Comparison of ENCODE assay signal across 8 cellular contexts in the genomic region with DNA sequence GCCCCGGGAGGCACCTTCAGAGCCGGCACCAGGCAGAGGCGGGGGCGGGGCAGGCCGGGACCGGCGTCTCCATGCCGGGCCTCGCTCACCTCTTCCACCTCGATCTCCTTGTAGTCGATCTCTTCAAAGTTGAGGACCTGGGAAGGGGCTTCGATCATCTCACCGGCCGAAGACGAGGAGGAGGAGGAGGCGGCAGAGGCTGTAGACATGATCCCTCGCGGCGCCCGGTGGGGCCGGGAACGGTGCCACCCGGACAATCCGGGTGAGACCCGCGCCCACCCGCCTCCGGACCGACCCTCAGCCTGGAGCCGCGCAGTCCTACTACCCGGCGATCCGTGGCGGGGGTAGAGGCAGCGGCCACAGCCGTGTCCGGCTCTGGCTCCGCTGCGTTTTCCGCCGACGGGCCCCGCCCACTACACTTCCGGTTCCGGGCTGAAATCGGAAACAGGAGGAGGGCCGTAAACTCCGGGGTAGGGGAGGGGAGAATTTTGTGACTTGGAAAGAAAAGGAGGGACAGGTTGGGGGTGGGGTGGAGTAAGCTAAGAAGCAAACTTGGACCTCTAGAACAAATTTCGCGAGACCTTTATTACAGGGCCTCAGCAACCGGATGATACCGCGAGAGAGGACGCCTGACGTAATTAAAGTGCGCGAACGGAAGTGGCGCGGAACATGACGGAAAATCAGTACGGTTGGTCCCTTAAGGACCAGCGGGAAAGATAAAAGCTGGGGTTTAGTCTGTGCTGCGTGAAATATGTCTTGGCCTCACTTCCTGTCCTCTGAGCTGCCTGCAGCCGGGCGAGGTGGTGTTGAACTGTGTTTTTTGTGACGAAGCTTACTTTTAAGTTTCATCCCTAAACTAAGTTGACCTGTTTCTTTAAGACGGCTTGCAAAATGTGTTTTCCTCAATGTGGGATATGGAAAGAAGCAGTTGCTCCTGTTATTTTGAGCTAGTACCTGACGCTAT. TPM values are rescaled to one million over a fixed set of nuclear protein-coding genes. Genes with fewer than 3 reads are reported as not detected.
DNase-seq lines count a peak whose midpoint lies in the region; ATAC-seq, FAIRE-seq and TF ChIP-seq lines count a peak whose summit lies in the region.

A gene (minus strand): TSS at position 398 of the 964 bp plus-strand sequence. CDS start 189 bp downstream, at position 209.

- H3K4me1 ChIP-seq in esophagus squamous epithelium: peaks cover 4 to 43% (median 15%) of the 10 kb centered on the region in 3 donors

- H3K36me3 Mint-ChIP-seq in activated T-cell treated with anti-CD3 and anti-CD28 coated beads, Interleukin-2, amount 50 U/mL, for 72 hours (ENCODE audit: insufficient read depth in 2 of 2): peaks cover 2 to 6% of the 10 kb centered on the region in 2 donors

- 0 to 1% methylated on average over 21 to 23 of the region's 70 CpGs for WGBS in esophagus squamous epithelium, 2 donors

- peaks cover 59% of the 10 kb centered on the region for H3K4me1 Mint-ChIP-seq in activated T-cell treated with anti-CD3 and anti-CD28 coated beads, Interleukin-2, amount 50 U/mL, for 72 hours (ENCODE audit: low read depth)

- intact Hi-C loops in esophagus squamous epithelium (cut with DNase I): no loop called here

- H3K36me3 ChIP-seq in KOPT-K1 (ENCODE audit: insufficient read depth, low read length): no peaks in the 10 kb centered on the region
- H3K36me3 ChIP-seq in esophagus squamous epithelium: no peaks in the 10 kb centered on the region

- DNase-seq in DMS79 (lab: John Stamatoyannopoulos, UW) (peak; percentile 89), RCC 7860 (ENCODE audit: low spot score) (peak; percentile 84), esophagus squamous epithelium (lab: John Stamatoyannopoulos, UW) (peak; percentile 91), myocyte (ENCODE audit: low read depth) (peak; percentile 97)
- DNase-seq in activated T-cell treated with anti-CD3 and anti-CD28 coated beads, Interleukin-2, amount 50 U/mL, for 72 hours: peak; percentile 93 to 94
- DNase-seq in stimulated activated CD8-positive, alpha-beta memory T cell treated with anti-CD3 and anti-CD28 coated beads, Interleukin-7, amount 100 ng/mL, for 48 hours (ENCODE audit: extremely low read depth in 1 of 2, low read depth in 1 of 2): peak; percentile 87 to 89

- H3K4me3 Mint-ChIP-seq in activated T-cell treated with anti-CD3 and anti-CD28 coated beads, Interleukin-2, amount 50 U/mL, for 72 hours: peak within 1 kb of the TSS; percentile 94 to 96

- peaks cover 18% of the 10 kb centered on the region for H3K27me3 Mint-ChIP-seq in activated T-cell treated with anti-CD3 and anti-CD28 coated beads, Interleukin-2, amount 50 U/mL, for 72 hours (ENCODE audit: low read depth)

- peak; percentile 90 for ATAC-seq in GM21786 (IDR thresholded peaks at IDR 0.05; ENCODE audit: unreplicated experiment)
- peak; percentile 92 to 94 for ATAC-seq in activated T-cell treated with anti-CD3 and anti-CD28 coated beads, Interleukin-2, amount 50 U/mL, for 72 hours (replicated peaks in 1 of 2)

- peaks cover 0 to 2% (median 0%) of the 10 kb centered on the region in 4 donors for H3K27me3 ChIP-seq in esophagus squamous epithelium

- H3K4me3 ChIP-seq in esophagus squamous epithelium: peak within 1 kb of the TSS; percentile 72 to 94 (median 79)

- no peaks in the 10 kb centered on the region for H3K9me3 Mint-ChIP-seq in activated T-cell treated with anti-CD3 and anti-CD28 coated beads, Interleukin-2, amount 50 U/mL, for 72 hours

- H3K9me3 ChIP-seq in KOPT-K1 (ENCODE audit: insufficient read depth, low read length, poor library complexity, severe bottlenecking) (no peaks in the 10 kb centered on the region), esophagus squamous epithelium (no peaks in the 10 kb centered on the region)

- H3K27ac Mint-ChIP-seq in activated T-cell treated with anti-CD3 and anti-CD28 coated beads, Interleukin-2, amount 50 U/mL, for 72 hours: peak within 1 kb of the TSS; percentile 98

- peak in 2 of 4 donors; percentile 64 to 77 for TF ChIP-seq POLR2A in esophagus squamous epithelium (IDR thresholded peaks at IDR 0.05)

- FAIRE-seq in RCC 7860 (lab: Jason Lieb, UNC): peak; percentile 81

- TF ChIP-seq CTCF in esophagus squamous epithelium (IDR thresholded peaks at IDR 0.05): no peak

- H3K27ac ChIP-seq in KOPT-K1 (ENCODE audit: low read depth, low read length, poor library complexity, severe bottlenecking) (peak within 1 kb of the TSS; percentile 92), esophagus squamous epithelium (peak within 1 kb of the TSS; percentile 90 to 93 (median 92))

RNA-seq across cellular contexts. Expression of the gene that starts here (rescaled TPM):
- 10 to 100 TPM; 25.3 to 26.3 TPM for total RNA-seq in activated T-cell treated with anti-CD3 and anti-CD28 coated beads, Interleukin-2, amount 50 U/mL, for 72 hours
- total RNA-seq in esophagus squamous epithelium (10 to 100 TPM; 10.0 to 24.0 (median 17.2) TPM), myocyte (40.8 and 44.6 TPM in 2 replicates)
- 20.6 TPM for polyA plus RNA-seq in myocyte (2012)

Comparison
In these comparisons a context has a peak if more than half of its experiments do, and no peak if none do; other contexts are left out.
1. Peak in every context shown above with its lines: DNase-seq, ATAC-seq, H3K4me3 ChIP-seq and H3K27ac ChIP-seq.